In genomic region chr9:70418822-70419545, GRCh38 we compare ENCODE assay signal across 8 cellular contexts. TPM values are rescaled to one million over a fixed set of nuclear protein-coding genes. Genes with fewer than 3 reads are reported as not detected.
DNase-seq lines count a peak whose midpoint lies in the region; ATAC-seq, FAIRE-seq and TF ChIP-seq lines count a peak whose summit lies in the region.

No MANE protein-coding gene starts in this region.

- 0 to 1% (median 0%) methylated on average over 54 to 65 of the region's 65 CpGs for WGBS in psoas muscle, 3 donors

- ATAC-seq in HG02870 (IDR thresholded peaks at IDR 0.05; ENCODE audit: unreplicated experiment), result peak; percentile 40
- peak; percentile 61 for ATAC-seq in left ventricle myocardium superior
- ATAC-seq in psoas muscle, result peak; percentile 51 to 62 (median 58)

- intact Hi-C loops in left ventricle myocardium superior (cut with micrococcal nuclease), result loop anchor here (10.0 kb wide), 1 partner anchor 176 kb away; no protein-coding TSS in a partner anchor
- intact Hi-C loops in psoas muscle (cut with DNase I), result no loop called here

- FAIRE-seq in GM12892 (lab: Jason Lieb, UNC) (peak; percentile 65), urothelium cell line (lab: Jason Lieb, UNC) (no peak)

- H3K4me3 ChIP-seq in psoas muscle, result peak overlapping the region; percentile 76

- H3K9me3 ChIP-seq in psoas muscle, result no peaks in the 10 kb centered on the region

- no peaks in the 10 kb centered on the region for H3K36me3 ChIP-seq in psoas muscle (ENCODE audit: insufficient read depth in 1 of 2, low read depth in 1 of 2)

- peaks cover 62% of the 10 kb centered on the region for H3K4me1 ChIP-seq in psoas muscle

- DNase-seq in GM12892 (ENCODE audit: insufficient read length) (peak; percentile 68), NCI-H1694 (lab: John Stamatoyannopoulos, UW) (peak; percentile 77), T-helper 1 cell (peak; percentile 60 to 93 (median 72)), left ventricle myocardium superior (peak; percentile 98), psoas muscle (peak; percentile 99), urothelium cell line (ENCODE audit: low spot score) (peak; percentile 89)

- H3K27ac ChIP-seq in angular gyrus (ENCODE audit: low read depth, low read length) (peak overlapping the region; percentile 99), psoas muscle (peak overlapping the region; percentile 100)

- TF ChIP-seq CTCF in psoas muscle (IDR thresholded peaks at IDR 0.05), result no peak

- no peaks in the 10 kb centered on the region for H3K27me3 ChIP-seq in psoas muscle (ENCODE audit: insufficient read depth in 3 of 3, low read length in 2 of 3)

- no peak for TF ChIP-seq POLR2A in GM12892 (IDR thresholded peaks at IDR 0.05; ENCODE audit: low read depth, low read length)

RNA-seq across cellular contexts. Expression of gene KLF9, which starts 4.5 kb away (rescaled TPM):
- polyA plus RNA-seq in GM12892 (2012; ENCODE audit: missing spikeins), result 0.78 TPM
- total RNA-seq in left ventricle myocardium superior (54.9 TPM), psoas muscle (100 to 1,000 TPM in 2 of 4 donors, 10 to 100 TPM in 2; 29.5 to 178 (median 94.7) TPM)
- polyA plus RNA-seq in psoas muscle, result 10 to 100 TPM; 34.1 to 87.0 (median 64.4) TPM

Comparison
In these comparisons a context has a peak if more than half of its experiments do, and no peak if none do; other contexts are left out.
1. Peak in every context shown above with its lines: DNase-seq, ATAC-seq, H3K4me3 ChIP-seq and H3K27ac ChIP-seq.